Comparison of ENCODE assay signal across 27 cellular contexts in the genomic region with DNA sequence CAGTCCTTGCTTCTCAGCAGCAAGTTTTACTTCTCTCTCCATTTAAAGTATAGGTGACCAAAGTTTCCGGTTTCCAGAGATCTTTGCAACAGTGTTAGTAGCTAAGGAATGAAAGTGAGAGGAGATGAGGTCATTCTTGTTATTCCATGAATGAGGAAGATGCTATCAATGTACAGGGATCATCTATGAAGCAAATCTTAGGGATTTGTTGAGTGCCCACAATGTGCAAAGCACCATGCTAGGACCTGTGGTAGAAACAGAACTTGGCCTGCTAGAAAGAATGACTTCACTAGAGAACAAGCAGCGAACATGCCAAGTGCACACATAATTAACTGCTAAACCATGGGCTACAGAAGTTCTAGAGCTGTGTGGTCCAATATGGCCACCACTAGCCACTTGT.
DNase-seq lines count a peak whose midpoint lies in the region; ATAC-seq, FAIRE-seq and TF ChIP-seq lines count a peak whose summit lies in the region.
"Had no signal": no experiment of that assay in that cellular context is flagged by ENCODE, and none has a peak within 500 bp of the region (broad histone marks: within the 10 kb centered on the region; RNA-seq: fewer than 3 reads in every experiment).

No MANE protein-coding gene starts in this region.

- intact Hi-C loops in transverse colon (cut with DNase I; ENCODE audit: low total_unique reads) = no loop called here

- H3K4me2 ChIP-seq in A549 (no peak overlapping the region), astrocyte (ENCODE audit: low read length) (peak overlapping the region; percentile 55)

- H3K9ac ChIP-seq in HUES64 (ENCODE audit: low read depth, low read length) (no peak overlapping the region), astrocyte (ENCODE audit: low read length) (peak overlapping the region; percentile 31)

- no peak for TF ChIP-seq RAD21 in A549 (conservative IDR thresholded peaks at IDR 0.05 in 1 of 2, IDR thresholded peaks at IDR 0.05 in 1 of 2)

- H3K27me3 ChIP-seq in HUES64 (ENCODE audit: insufficient read depth, low read length) (no peaks in the 10 kb centered on the region), astrocyte (ENCODE audit: insufficient read depth, low read length) (no peaks in the 10 kb centered on the region), transverse colon (no peaks in the 10 kb centered on the region)
- H3K27me3 ChIP-seq: brain microvascular endothelial cell, colonic mucosa, tibial nerve had no signal

- H3K27ac ChIP-seq in A549 (no peak overlapping the region), HUES64 (ENCODE audit: low read depth, low read length) (peak overlapping the region; percentile 87; the same call in 1 of the 2 replicates), astrocyte (ENCODE audit: low read depth, low read length) (peak overlapping the region; percentile 53), transverse colon (no peak overlapping the region)
- H3K27ac ChIP-seq: brain microvascular endothelial cell, colonic mucosa, lower lobe of right lung, RWPE1 had no signal

- H3K9me3 ChIP-seq in A549 = no peaks in the 10 kb centered on the region
- no peaks in the 10 kb centered on the region for H3K9me3 ChIP-seq in HUES64 (ENCODE audit: insufficient read depth, low read depth, low read length)
- no peaks in the 10 kb centered on the region for H3K9me3 ChIP-seq in astrocyte (ENCODE audit: insufficient read depth, low read depth, low read length)
- no peaks in the 10 kb centered on the region for H3K9me3 ChIP-seq in transverse colon
- H3K9me3 ChIP-seq: colonic mucosa, lower lobe of right lung, tibial nerve had no signal

- WGBS in A549 (ENCODE audit: missing lambda C conversion rate) = 86% methylated on average over 2 of the region's 2 CpGs
- 97% methylated on average over 2 of the region's 2 CpGs for WGBS in HUES64
- whole genome bisulfite sequencing in transverse colon (ENCODE audit: low coverage in 1 of 2), 2 donors = 67 to 71% methylated on average over 1 to 2 of the region's 2 CpGs

- TF ChIP-seq CTCF in A549 (IDR thresholded peaks at IDR 0.05) (no peak), astrocyte (IDR thresholded peaks at IDR 0.05; ENCODE audit: insufficient read depth, low read depth, low read length) (no peak), transverse colon (IDR thresholded peaks at IDR 0.05) (no peak)

- TF ChIP-seq EP300 in A549 (IDR thresholded peaks at IDR 0.05) (no peak), transverse colon (IDR thresholded peaks at IDR 0.05; ENCODE audit: low read depth) (no peak)

- H3K27ac Mint-ChIP-seq in astrocyte (ENCODE audit: unreplicated experiment) = peak overlapping the region; percentile 71
- H3K27ac Mint-ChIP-seq: activated B cell treated with CpG ODN at 0.5 μM for 24 hours; activated naive CD8-positive, alpha-beta T cell treated with anti-CD3 and anti-CD28 coated beads, Interleukin-2, amount 10 ng/mL, durations not matched to agents 7 days and 5 days; B cell; progenitor cell of endocrine pancreas had no signal

- no peak for DNase-seq in A549 (ENCODE audit: low read depth in 1 of 2, low spot score in 1 of 2)
- DNase-seq in astrocyte (ENCODE audit: low read depth) = peak; percentile 68
- DNase-seq in kidney tubule cell (ENCODE audit: low spot score) = peak; percentile 68
- no peak for DNase-seq in HuH-7.5 (ENCODE audit: low spot score)
- no peak for DNase-seq in amniotic stem cell (lab: John Stamatoyannopoulos, UW)
- no peak for DNase-seq in transverse colon
- DNase-seq: activated B cell treated with CpG ODN at 0.5 μM for 24 hours; activated CD4-positive, alpha-beta T cell treated with anti-CD3 and anti-CD28 coated beads, Interleukin-2, amount 50 U/mL, for 48 hours; activated CD8-positive, alpha-beta memory T cell treated with anti-CD3 and anti-CD28 coated beads, Interleukin-2, amount 50 U/mL, for 48 hours; activated naive CD8-positive, alpha-beta T cell treated with anti-CD3 and anti-CD28 coated beads, Interleukin-2, amount 10 ng/mL, durations not matched to agents 7 days and 5 days; brain microvascular endothelial cell; colonic mucosa; islet precursor cell; lower lobe of right lung; NCI-H1417; NCI-H2081 treated with DMSO at 0.1 percent for 48 hours; NCI-H446; NCI-H82 had no signal

- no peaks in the 10 kb centered on the region for H3K9me3 Mint-ChIP-seq in astrocyte (ENCODE audit: unreplicated experiment)
- H3K9me3 Mint-ChIP-seq: activated B cell treated with CpG ODN at 0.5 μM for 24 hours; activated naive CD8-positive, alpha-beta T cell treated with anti-CD3 and anti-CD28 coated beads, Interleukin-2, amount 10 ng/mL, durations not matched to agents 7 days and 5 days had no signal

- no peaks in the 10 kb centered on the region for H4K20me1 ChIP-seq in astrocyte (ENCODE audit: insufficient read depth, low read length)

- peak; percentile 90 for FAIRE-seq in A549 (lab: Jason Lieb, UNC)
- peak; percentile 100 for FAIRE-seq in astrocyte (lab: Jason Lieb, UNC)
- FAIRE-seq: A204.1, H54, HepG2 had no signal

- peaks cover 27% of the 10 kb centered on the region for H3K4me1 Mint-ChIP-seq in astrocyte (ENCODE audit: low read depth, unreplicated experiment)
- H3K4me1 Mint-ChIP-seq: activated B cell treated with CpG ODN at 0.5 μM for 24 hours; activated naive CD8-positive, alpha-beta T cell treated with anti-CD3 and anti-CD28 coated beads, Interleukin-2, amount 10 ng/mL, durations not matched to agents 7 days and 5 days; B cell had no signal

- ATAC-seq in A549 = no peak
- no peak for ATAC-seq in esophagus mucosa
- ATAC-seq: HepG2, lower lobe of right lung had no signal

- no peak overlapping the region for H2AFZ ChIP-seq in astrocyte (ENCODE audit: low read depth, low read length)

- peaks cover 3% of the 10 kb centered on the region for H3K36me3 Mint-ChIP-seq in astrocyte (ENCODE audit: low read depth, unreplicated experiment)
- H3K36me3 Mint-ChIP-seq: activated naive CD8-positive, alpha-beta T cell treated with anti-CD3 and anti-CD28 coated beads, Interleukin-2, amount 10 ng/mL, durations not matched to agents 7 days and 5 days had no signal

- no peaks in the 10 kb centered on the region for H3K27me3 Mint-ChIP-seq in astrocyte (ENCODE audit: low read depth, unreplicated experiment)
- H3K27me3 Mint-ChIP-seq: activated naive CD8-positive, alpha-beta T cell treated with anti-CD3 and anti-CD28 coated beads, Interleukin-2, amount 10 ng/mL, durations not matched to agents 7 days and 5 days; progenitor cell of endocrine pancreas had no signal

- CTCF ChIA-PET in A549 (lab: Yijun Ruan, JAX) = no interaction called here

- TF ChIP-seq POLR2A in A549 (IDR thresholded peaks at IDR 0.05; ENCODE audit: low read length) (no peak), transverse colon (IDR thresholded peaks at IDR 0.05) (no peak)

- in situ Hi-C loops in transverse colon (cut with MboI; ENCODE audit: low pct_ligation_motif_present in 1 of 4, low pct_unique_long_range_greater_than_20kb in 1 of 4, low sequenced_read_pairs in 3 of 4) = no loop called here

- no peaks in the 10 kb centered on the region for H3K36me3 ChIP-seq in HUES64 (ENCODE audit: insufficient read depth, low read length)
- H3K36me3 ChIP-seq in astrocyte (ENCODE audit: insufficient read depth, low read length) = no peaks in the 10 kb centered on the region
- H3K36me3 ChIP-seq in transverse colon = no peaks in the 10 kb centered on the region
- H3K36me3 ChIP-seq: brain microvascular endothelial cell, colonic mucosa, lower lobe of right lung, tibial nerve had no signal

- H3K4me1 ChIP-seq in A549 = peaks cover 38% of the 10 kb centered on the region
- H3K4me1 ChIP-seq in HUES64 (ENCODE audit: insufficient read depth, low read length) = peaks cover 27% of the 10 kb centered on the region
- H3K4me1 ChIP-seq in astrocyte (ENCODE audit: insufficient read depth, low read length) = peaks cover 16% of the 10 kb centered on the region
- no peaks in the 10 kb centered on the region for H3K4me1 ChIP-seq in transverse colon
- H3K4me1 ChIP-seq: colonic mucosa, lower lobe of right lung had no signal

- H3K4me3 ChIP-seq in A549 (no peak overlapping the region), HUES64 (ENCODE audit: low read length) (no peak overlapping the region), astrocyte (ENCODE audit: insufficient read depth, low read depth, low read length) (no peak overlapping the region), transverse colon (no peak overlapping the region)
- H3K4me3 ChIP-seq: colonic mucosa, lower lobe of right lung, tibial nerve had no signal

- POLR2A ChIA-PET in A549 (lab: Yijun Ruan, JAX) = no interaction called here

- no peak overlapping the region for H3K4me3 Mint-ChIP-seq in astrocyte (ENCODE audit: unreplicated experiment)
- H3K4me3 Mint-ChIP-seq: activated B cell treated with CpG ODN at 0.5 μM for 24 hours; activated naive CD8-positive, alpha-beta T cell treated with anti-CD3 and anti-CD28 coated beads, Interleukin-2, amount 10 ng/mL, durations not matched to agents 7 days and 5 days; B cell had no signal

- no peaks in the 10 kb centered on the region for H3K79me2 ChIP-seq in astrocyte (ENCODE audit: insufficient read depth, low read length)

TF ChIP-seq in A549, 52 proteins besides CTCF, POLR2A, EP300 and RAD21 (continues in another document):
- TF ChIP-seq CHD2 (IDR thresholded peaks at IDR 0.05; ENCODE audit: low read length, partially characterized antibody) (no peak), JUN (IDR thresholded peaks at IDR 0.05) (no peak), HOXB5 (CRISPR knock-in tag; IDR thresholded peaks at IDR 0.05) (no peak), FOSB (CRISPR knock-in tag; IDR thresholded peaks at IDR 0.05) (no peak)
- TF ChIP-seq, protein P1, sequence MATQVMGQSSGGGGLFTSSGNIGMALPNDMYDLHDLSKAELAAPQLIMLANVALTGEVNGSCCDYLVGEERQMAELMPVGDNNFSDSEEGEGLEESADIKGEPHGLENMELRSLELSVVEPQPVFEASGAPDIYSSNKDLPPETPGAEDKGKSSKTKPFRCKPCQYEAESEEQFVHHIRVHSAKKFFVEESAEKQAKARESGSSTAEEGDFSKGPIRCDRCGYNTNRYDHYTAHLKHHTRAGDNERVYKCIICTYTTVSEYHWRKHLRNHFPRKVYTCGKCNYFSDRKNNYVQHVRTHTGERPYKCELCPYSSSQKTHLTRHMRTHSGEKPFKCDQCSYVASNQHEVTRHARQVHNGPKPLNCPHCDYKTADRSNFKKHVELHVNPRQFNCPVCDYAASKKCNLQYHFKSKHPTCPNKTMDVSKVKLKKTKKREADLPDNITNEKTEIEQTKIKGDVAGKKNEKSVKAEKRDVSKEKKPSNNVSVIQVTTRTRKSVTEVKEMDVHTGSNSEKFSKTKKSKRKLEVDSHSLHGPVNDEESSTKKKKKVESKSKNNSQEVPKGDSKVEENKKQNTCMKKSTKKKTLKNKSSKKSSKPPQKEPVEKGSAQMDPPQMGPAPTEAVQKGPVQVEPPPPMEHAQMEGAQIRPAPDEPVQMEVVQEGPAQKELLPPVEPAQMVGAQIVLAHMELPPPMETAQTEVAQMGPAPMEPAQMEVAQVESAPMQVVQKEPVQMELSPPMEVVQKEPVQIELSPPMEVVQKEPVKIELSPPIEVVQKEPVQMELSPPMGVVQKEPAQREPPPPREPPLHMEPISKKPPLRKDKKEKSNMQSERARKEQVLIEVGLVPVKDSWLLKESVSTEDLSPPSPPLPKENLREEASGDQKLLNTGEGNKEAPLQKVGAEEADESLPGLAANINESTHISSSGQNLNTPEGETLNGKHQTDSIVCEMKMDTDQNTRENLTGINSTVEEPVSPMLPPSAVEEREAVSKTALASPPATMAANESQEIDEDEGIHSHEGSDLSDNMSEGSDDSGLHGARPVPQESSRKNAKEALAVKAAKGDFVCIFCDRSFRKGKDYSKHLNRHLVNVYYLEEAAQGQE (IDR thresholded peaks at IDR 0.05) = no peak

Comparison
In these comparisons a context has a peak if more than half of its experiments do, and no peak if none do; other contexts are left out.
1. DNase-seq: peak in astrocyte (single experiment) and kidney tubule cell (single experiment); none in A549 (0 of 2), HuH-7.5 (single experiment), amniotic stem cell (single experiment) and transverse colon (single experiment).
2. H3K27ac ChIP-seq: peak in HUES64 (single experiment) and astrocyte (single experiment); none in A549 (0 of 2) and transverse colon (0 of 4).